In genomic region chr16:81008151-81008789, GRCh38 we compare ENCODE assay signal across 1 cellular context.
TF ChIP-seq lines count a peak whose summit lies in the region.

No MANE protein-coding gene starts in this region.

TF ChIP-seq in HCT116, 20 proteins besides CTCF, POLR2A, EP300 and RAD21 (continued from another document):
- TF ChIP-seq, protein P1, sequence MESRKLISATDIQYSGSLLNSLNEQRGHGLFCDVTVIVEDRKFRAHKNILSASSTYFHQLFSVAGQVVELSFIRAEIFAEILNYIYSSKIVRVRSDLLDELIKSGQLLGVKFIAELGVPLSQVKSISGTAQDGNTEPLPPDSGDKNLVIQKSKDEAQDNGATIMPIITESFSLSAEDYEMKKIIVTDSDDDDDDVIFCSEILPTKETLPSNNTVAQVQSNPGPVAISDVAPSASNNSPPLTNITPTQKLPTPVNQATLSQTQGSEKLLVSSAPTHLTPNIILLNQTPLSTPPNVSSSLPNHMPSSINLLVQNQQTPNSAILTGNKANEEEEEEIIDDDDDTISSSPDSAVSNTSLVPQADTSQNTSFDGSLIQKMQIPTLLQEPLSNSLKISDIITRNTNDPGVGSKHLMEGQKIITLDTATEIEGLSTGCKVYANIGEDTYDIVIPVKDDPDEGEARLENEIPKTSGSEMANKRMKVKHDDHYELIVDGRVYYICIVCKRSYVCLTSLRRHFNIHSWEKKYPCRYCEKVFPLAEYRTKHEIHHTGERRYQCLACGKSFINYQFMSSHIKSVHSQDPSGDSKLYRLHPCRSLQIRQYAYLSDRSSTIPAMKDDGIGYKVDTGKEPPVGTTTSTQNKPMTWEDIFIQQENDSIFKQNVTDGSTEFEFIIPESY (IDR thresholded peaks at IDR 0.05; ENCODE audit: extremely low read depth, insufficient replicate concordance, low read length), result no peak
- TF ChIP-seq SP1 (IDR thresholded peaks at IDR 0.05; ENCODE audit: low read depth) (no peak), EZH2phosphoT487 (IDR thresholded peaks at IDR 0.05; ENCODE audit: borderline replicate concordance) (no peak), CBX3 (IDR thresholded peaks at IDR 0.05; ENCODE audit: low read depth) (no peak), TCF7L2 (IDR thresholded peaks at IDR 0.05; ENCODE audit: borderline replicate concordance, extremely low read depth, insufficient read depth, insufficient read length) (no peak), ZFX (IDR thresholded peaks at IDR 0.05) (no peak), EGR1 (IDR thresholded peaks at IDR 0.05; ENCODE audit: low read depth) (no peak), ELF1 (IDR thresholded peaks at IDR 0.05; ENCODE audit: borderline replicate concordance, low read depth) (no peak), YY1 (IDR thresholded peaks at IDR 0.05; ENCODE audit: extremely low read depth, insufficient replicate concordance, low read depth, low read length) (no peak), MAX (IDR thresholded peaks at IDR 0.05) (no peak), FOSL1 (IDR thresholded peaks at IDR 0.05; ENCODE audit: low read depth) (no peak)
TF ChIP-seq in HCT116: peak in this region for 0.
